In genomic region chr4:10102981-10103330, GRCh38 we compare ENCODE assay signal across 11 cellular contexts. TPM values are rescaled to one million over a fixed set of nuclear protein-coding genes. Genes with fewer than 3 reads are reported as not detected.
DNase-seq lines count a peak whose midpoint lies in the region; ATAC-seq lines count a peak whose summit lies in the region.
"Had no signal": no experiment of that assay in that cellular context is flagged by ENCODE, and none has a peak within 500 bp of the region (broad histone marks: within the 10 kb centered on the region; RNA-seq: fewer than 3 reads in every experiment).

No MANE protein-coding gene starts in this region.

- no peaks in the 10 kb centered on the region for H3K9me3 Mint-ChIP-seq in stimulated activated naive CD8-positive, alpha-beta T cell treated with anti-CD3 and anti-CD28 coated beads, Interleukin-15, Interleukin-2, amounts not matched to agents 100 ng/mL and 50 ng/mL, for 24 hours
- H3K9me3 Mint-ChIP-seq in activated naive CD4-positive, alpha-beta T cell treated with anti-CD3 and anti-CD28 coated beads, Interleukin-2, amount 50 U/mL, for 72 hours = no peaks in the 10 kb centered on the region
- H3K9me3 Mint-ChIP-seq in natural killer cell treated with Interleukin-12 subunit alpha and Interleukin-12 subunit beta and Interleukin-15 and Interleukin-18, amount 100 ng/mL, for 72 hours = no peaks in the 10 kb centered on the region

- H3K27me3 Mint-ChIP-seq in stimulated activated naive CD8-positive, alpha-beta T cell treated with anti-CD3 and anti-CD28 coated beads, Interleukin-15, Interleukin-2, amounts not matched to agents 100 ng/mL and 50 ng/mL, for 24 hours = no peaks in the 10 kb centered on the region
- no peaks in the 10 kb centered on the region for H3K27me3 Mint-ChIP-seq in natural killer cell treated with Interleukin-12 subunit alpha and Interleukin-12 subunit beta and Interleukin-15 and Interleukin-18, amount 100 ng/mL, for 72 hours

- peak overlapping the region; percentile 75 for H3K27ac Mint-ChIP-seq in stimulated activated naive CD8-positive, alpha-beta T cell treated with anti-CD3 and anti-CD28 coated beads, Interleukin-15, Interleukin-2, amounts not matched to agents 100 ng/mL and 50 ng/mL, for 24 hours
- H3K27ac Mint-ChIP-seq in activated naive CD4-positive, alpha-beta T cell treated with anti-CD3 and anti-CD28 coated beads, Interleukin-2, amount 50 U/mL, for 72 hours = peak overlapping the region; percentile 86 to 92
- peak overlapping the region; percentile 94 to 95 for H3K27ac Mint-ChIP-seq in natural killer cell treated with Interleukin-12 subunit alpha and Interleukin-12 subunit beta and Interleukin-15 and Interleukin-18, amount 100 ng/mL, for 72 hours

- no peak for ATAC-seq in stimulated activated naive CD8-positive, alpha-beta T cell treated with anti-CD3 and anti-CD28 coated beads, Interleukin-15, Interleukin-2, amounts not matched to agents 100 U/mL and 50 U/mL, for 24 hours
- no peak for ATAC-seq in activated naive CD4-positive, alpha-beta T cell treated with anti-CD3 and anti-CD28 coated beads, Interleukin-2, amount 50 U/mL, for 72 hours
- no peak for ATAC-seq in natural killer cell treated with Interleukin-12 subunit alpha and Interleukin-12 subunit beta and Interleukin-15 and Interleukin-18, amount 100 ng/mL, for 72 hours
- ATAC-seq in GM19035 (IDR thresholded peaks at IDR 0.05; ENCODE audit: unreplicated experiment) (no peak), GM18519 (IDR thresholded peaks at IDR 0.05; ENCODE audit: low FRiP score, unreplicated experiment) (no peak), HG03045 (IDR thresholded peaks at IDR 0.05; ENCODE audit: unreplicated experiment) (no peak)
- ATAC-seq: PC-3 had no signal

- no peak for DNase-seq in stimulated activated naive CD8-positive, alpha-beta T cell treated with anti-CD3 and anti-CD28 coated beads, Interleukin-15, Interleukin-2, amounts not matched to agents 100 U/mL and 50 U/mL, for 24 hours
- DNase-seq in activated naive CD4-positive, alpha-beta T cell treated with anti-CD3 and anti-CD28 coated beads, Interleukin-2, amount 50 U/mL, for 72 hours (ENCODE audit: low spot score in 2 of 2) = no peak
- DNase-seq in natural killer cell treated with Interleukin-12 subunit alpha and Interleukin-12 subunit beta and Interleukin-15 and Interleukin-18, amount 100 ng/mL, for 72 hours (ENCODE audit: low spot score) = no peak
- DNase-seq in globus pallidus (ENCODE audit: low spot score) = no peak
- DNase-seq: activated gamma-delta T cell, hippocampal formation, PC-3 had no signal

- peak overlapping the region; percentile 38 for H3K4me3 Mint-ChIP-seq in stimulated activated naive CD8-positive, alpha-beta T cell treated with anti-CD3 and anti-CD28 coated beads, Interleukin-15, Interleukin-2, amounts not matched to agents 100 ng/mL and 50 ng/mL, for 24 hours
- H3K4me3 Mint-ChIP-seq in natural killer cell treated with Interleukin-12 subunit alpha and Interleukin-12 subunit beta and Interleukin-15 and Interleukin-18, amount 100 ng/mL, for 72 hours = peak overlapping the region; percentile 69

- peaks cover 100% of the 10 kb centered on the region for H3K4me1 Mint-ChIP-seq in stimulated activated naive CD8-positive, alpha-beta T cell treated with anti-CD3 and anti-CD28 coated beads, Interleukin-15, Interleukin-2, amounts not matched to agents 100 ng/mL and 50 ng/mL, for 24 hours (ENCODE audit: low read depth)
- H3K4me1 Mint-ChIP-seq in natural killer cell treated with Interleukin-12 subunit alpha and Interleukin-12 subunit beta and Interleukin-15 and Interleukin-18, amount 100 ng/mL, for 72 hours (ENCODE audit: low read depth in 2 of 2) = peaks cover 86 to 88% of the 10 kb centered on the region in 2 donors

- peaks cover 92% of the 10 kb centered on the region for H3K36me3 Mint-ChIP-seq in stimulated activated naive CD8-positive, alpha-beta T cell treated with anti-CD3 and anti-CD28 coated beads, Interleukin-15, Interleukin-2, amounts not matched to agents 100 ng/mL and 50 ng/mL, for 24 hours (ENCODE audit: low read depth)
- peaks cover 62 to 67% of the 10 kb centered on the region in 2 donors for H3K36me3 Mint-ChIP-seq in activated naive CD4-positive, alpha-beta T cell treated with anti-CD3 and anti-CD28 coated beads, Interleukin-2, amount 50 U/mL, for 72 hours
- H3K36me3 Mint-ChIP-seq in natural killer cell treated with Interleukin-12 subunit alpha and Interleukin-12 subunit beta and Interleukin-15 and Interleukin-18, amount 100 ng/mL, for 72 hours = peaks cover 26% of the 10 kb centered on the region

RNA-seq across cellular contexts. Expression of gene WDR1, which starts 13.6 kb away (rescaled TPM):
- 100 to 1,000 TPM; 382 to 520 TPM for total RNA-seq in activated naive CD4-positive, alpha-beta T cell treated with anti-CD3 and anti-CD28 coated beads, Interleukin-2, amount 50 U/mL, for 72 hours
- total RNA-seq in natural killer cell treated with Interleukin-12 subunit alpha and Interleukin-12 subunit beta and Interleukin-15 and Interleukin-18, amount 100 ng/mL, for 72 hours = 100 to 1,000 TPM; 550 to 559 TPM
